Comparison of ENCODE assay signal across 1 cellular context in genomic region chr16:89657442-89658220, GRCh38.
TF ChIP-seq lines count a peak whose summit lies in the region.

Gene CHMP1A, minus strand, starts transcription at chr16:89657708. Its CDS starts 120 bp downstream, at chr16:89657588.
Gene SPATA33, plus strand, starts transcription at chr16:89657836. Its CDS starts 76 bp downstream, at chr16:89657912.

TF ChIP-seq in K562, 482 proteins besides CTCF, POLR2A, EP300 and RAD21 (continued from another document and continues in another):
- TF ChIP-seq CHD2 (IDR thresholded peaks at IDR 0.05; ENCODE audit: low read depth, low read length) = peak; percentile 97
- 0 out of 2 replicates have a peak, but pooled peaks have one; percentile 39 for TF ChIP-seq ARID3B (CRISPR knock-in tag; IDR thresholded peaks at IDR 0.05; ENCODE audit: borderline replicate concordance)
- no peak for TF ChIP-seq KHSRP (IDR thresholded peaks at IDR 0.05)
- TF ChIP-seq ARID4B (CRISPR knock-in tag; IDR thresholded peaks at IDR 0.05) = peak; percentile 95
- no peak for TF ChIP-seq DIDO1 (tag; IDR thresholded peaks at IDR 0.05; ENCODE audit: low read depth)
- no peak for TF ChIP-seq HEY1 (CRISPR knock-in tag; IDR thresholded peaks at IDR 0.05; ENCODE audit: borderline replicate concordance)
- no peak for TF ChIP-seq SMARCE1 (IDR thresholded peaks at IDR 0.05)
- no peak for TF ChIP-seq ZNF124 (CRISPR knock-in tag; IDR thresholded peaks at IDR 0.05)
- TF ChIP-seq CREB3L1 (IDR thresholded peaks at IDR 0.05; ENCODE audit: borderline replicate concordance, low read depth) = peak; percentile 60
- TF ChIP-seq VEZF1 (CRISPR knock-in tag; IDR thresholded peaks at IDR 0.05) = peak; percentile 86
- no peak for TF ChIP-seq ZNF668 (CRISPR knock-in tag; IDR thresholded peaks at IDR 0.05)
- TF ChIP-seq POLR3A (IDR thresholded peaks at IDR 0.05; ENCODE audit: borderline replicate concordance, extremely low read depth, insufficient read depth, insufficient read length) = no peak
- TF ChIP-seq U2AF2 (optimal IDR thresholded peaks at IDR 0.05; ENCODE audit: low read depth, low read length) = no peak
- no peak for TF ChIP-seq NFIC (IDR thresholded peaks at IDR 0.05)
- TF ChIP-seq PTRF (tag; IDR thresholded peaks at IDR 0.05) = no peak
- TF ChIP-seq TBL1XR1 (IDR thresholded peaks at IDR 0.05; ENCODE audit: low read length in 2 of 2) = no peak
- TF ChIP-seq, protein P1, sequence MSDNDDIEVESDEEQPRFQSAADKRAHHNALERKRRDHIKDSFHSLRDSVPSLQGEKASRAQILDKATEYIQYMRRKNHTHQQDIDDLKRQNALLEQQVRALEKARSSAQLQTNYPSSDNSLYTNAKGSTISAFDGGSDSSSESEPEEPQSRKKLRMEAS (CRISPR knock-in tag; IDR thresholded peaks at IDR 0.05) = no peak; the same call in 1 of the 2 replicates
- TF ChIP-seq, protein P2, sequence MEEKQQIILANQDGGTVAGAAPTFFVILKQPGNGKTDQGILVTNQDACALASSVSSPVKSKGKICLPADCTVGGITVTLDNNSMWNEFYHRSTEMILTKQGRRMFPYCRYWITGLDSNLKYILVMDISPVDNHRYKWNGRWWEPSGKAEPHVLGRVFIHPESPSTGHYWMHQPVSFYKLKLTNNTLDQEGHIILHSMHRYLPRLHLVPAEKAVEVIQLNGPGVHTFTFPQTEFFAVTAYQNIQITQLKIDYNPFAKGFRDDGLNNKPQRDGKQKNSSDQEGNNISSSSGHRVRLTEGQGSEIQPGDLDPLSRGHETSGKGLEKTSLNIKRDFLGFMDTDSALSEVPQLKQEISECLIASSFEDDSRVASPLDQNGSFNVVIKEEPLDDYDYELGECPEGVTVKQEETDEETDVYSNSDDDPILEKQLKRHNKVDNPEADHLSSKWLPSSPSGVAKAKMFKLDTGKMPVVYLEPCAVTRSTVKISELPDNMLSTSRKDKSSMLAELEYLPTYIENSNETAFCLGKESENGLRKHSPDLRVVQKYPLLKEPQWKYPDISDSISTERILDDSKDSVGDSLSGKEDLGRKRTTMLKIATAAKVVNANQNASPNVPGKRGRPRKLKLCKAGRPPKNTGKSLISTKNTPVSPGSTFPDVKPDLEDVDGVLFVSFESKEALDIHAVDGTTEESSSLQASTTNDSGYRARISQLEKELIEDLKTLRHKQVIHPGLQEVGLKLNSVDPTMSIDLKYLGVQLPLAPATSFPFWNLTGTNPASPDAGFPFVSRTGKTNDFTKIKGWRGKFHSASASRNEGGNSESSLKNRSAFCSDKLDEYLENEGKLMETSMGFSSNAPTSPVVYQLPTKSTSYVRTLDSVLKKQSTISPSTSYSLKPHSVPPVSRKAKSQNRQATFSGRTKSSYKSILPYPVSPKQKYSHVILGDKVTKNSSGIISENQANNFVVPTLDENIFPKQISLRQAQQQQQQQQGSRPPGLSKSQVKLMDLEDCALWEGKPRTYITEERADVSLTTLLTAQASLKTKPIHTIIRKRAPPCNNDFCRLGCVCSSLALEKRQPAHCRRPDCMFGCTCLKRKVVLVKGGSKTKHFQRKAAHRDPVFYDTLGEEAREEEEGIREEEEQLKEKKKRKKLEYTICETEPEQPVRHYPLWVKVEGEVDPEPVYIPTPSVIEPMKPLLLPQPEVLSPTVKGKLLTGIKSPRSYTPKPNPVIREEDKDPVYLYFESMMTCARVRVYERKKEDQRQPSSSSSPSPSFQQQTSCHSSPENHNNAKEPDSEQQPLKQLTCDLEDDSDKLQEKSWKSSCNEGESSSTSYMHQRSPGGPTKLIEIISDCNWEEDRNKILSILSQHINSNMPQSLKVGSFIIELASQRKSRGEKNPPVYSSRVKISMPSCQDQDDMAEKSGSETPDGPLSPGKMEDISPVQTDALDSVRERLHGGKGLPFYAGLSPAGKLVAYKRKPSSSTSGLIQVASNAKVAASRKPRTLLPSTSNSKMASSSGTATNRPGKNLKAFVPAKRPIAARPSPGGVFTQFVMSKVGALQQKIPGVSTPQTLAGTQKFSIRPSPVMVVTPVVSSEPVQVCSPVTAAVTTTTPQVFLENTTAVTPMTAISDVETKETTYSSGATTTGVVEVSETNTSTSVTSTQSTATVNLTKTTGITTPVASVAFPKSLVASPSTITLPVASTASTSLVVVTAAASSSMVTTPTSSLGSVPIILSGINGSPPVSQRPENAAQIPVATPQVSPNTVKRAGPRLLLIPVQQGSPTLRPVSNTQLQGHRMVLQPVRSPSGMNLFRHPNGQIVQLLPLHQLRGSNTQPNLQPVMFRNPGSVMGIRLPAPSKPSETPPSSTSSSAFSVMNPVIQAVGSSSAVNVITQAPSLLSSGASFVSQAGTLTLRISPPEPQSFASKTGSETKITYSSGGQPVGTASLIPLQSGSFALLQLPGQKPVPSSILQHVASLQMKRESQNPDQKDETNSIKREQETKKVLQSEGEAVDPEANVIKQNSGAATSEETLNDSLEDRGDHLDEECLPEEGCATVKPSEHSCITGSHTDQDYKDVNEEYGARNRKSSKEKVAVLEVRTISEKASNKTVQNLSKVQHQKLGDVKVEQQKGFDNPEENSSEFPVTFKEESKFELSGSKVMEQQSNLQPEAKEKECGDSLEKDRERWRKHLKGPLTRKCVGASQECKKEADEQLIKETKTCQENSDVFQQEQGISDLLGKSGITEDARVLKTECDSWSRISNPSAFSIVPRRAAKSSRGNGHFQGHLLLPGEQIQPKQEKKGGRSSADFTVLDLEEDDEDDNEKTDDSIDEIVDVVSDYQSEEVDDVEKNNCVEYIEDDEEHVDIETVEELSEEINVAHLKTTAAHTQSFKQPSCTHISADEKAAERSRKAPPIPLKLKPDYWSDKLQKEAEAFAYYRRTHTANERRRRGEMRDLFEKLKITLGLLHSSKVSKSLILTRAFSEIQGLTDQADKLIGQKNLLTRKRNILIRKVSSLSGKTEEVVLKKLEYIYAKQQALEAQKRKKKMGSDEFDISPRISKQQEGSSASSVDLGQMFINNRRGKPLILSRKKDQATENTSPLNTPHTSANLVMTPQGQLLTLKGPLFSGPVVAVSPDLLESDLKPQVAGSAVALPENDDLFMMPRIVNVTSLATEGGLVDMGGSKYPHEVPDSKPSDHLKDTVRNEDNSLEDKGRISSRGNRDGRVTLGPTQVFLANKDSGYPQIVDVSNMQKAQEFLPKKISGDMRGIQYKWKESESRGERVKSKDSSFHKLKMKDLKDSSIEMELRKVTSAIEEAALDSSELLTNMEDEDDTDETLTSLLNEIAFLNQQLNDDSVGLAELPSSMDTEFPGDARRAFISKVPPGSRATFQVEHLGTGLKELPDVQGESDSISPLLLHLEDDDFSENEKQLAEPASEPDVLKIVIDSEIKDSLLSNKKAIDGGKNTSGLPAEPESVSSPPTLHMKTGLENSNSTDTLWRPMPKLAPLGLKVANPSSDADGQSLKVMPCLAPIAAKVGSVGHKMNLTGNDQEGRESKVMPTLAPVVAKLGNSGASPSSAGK (IDR thresholded peaks at IDR 0.05) = peak; percentile 90; the same call in 1 of the 2 replicates
- no peak for TF ChIP-seq CLOCK (CRISPR knock-in tag; IDR thresholded peaks at IDR 0.05; ENCODE audit: borderline replicate concordance)
- TF ChIP-seq NCOR1 (IDR thresholded peaks at IDR 0.05) = no peak
- TF ChIP-seq CBX1 (IDR thresholded peaks at IDR 0.05; ENCODE audit: low read depth) = peak; percentile 89; the same call in 1 of the 2 replicates
- TF ChIP-seq PBX2 (CRISPR knock-in tag; IDR thresholded peaks at IDR 0.05; ENCODE audit: low read depth) = no peak
- TF ChIP-seq PBX2 (tag; conservative IDR thresholded peaks at IDR 0.05; ENCODE audit: low read depth) = no peak
